13 cellular contexts compared by ENCODE assay signal in genomic region chr4:128861856-128862518, GRCh38.
DNase-seq lines count a peak whose midpoint lies in the region; ATAC-seq lines count a peak whose summit lies in the region.
"Had no signal": no experiment of that assay in that cellular context is flagged by ENCODE, and none has a peak within 500 bp of the region (broad histone marks: within the 10 kb centered on the region; RNA-seq: fewer than 3 reads in every experiment).

No MANE protein-coding gene starts in this region.

- no peaks in the 10 kb centered on the region for H3K27me3 ChIP-seq in adipocyte (replicated peaks; ENCODE audit: control insufficient read depth, insufficient read depth, low read length)
- H3K27me3 ChIP-seq: SJSA1, vagina had no signal

- H3K9ac ChIP-seq in adipocyte (ENCODE audit: low read length): peak overlapping the region; percentile 56

- no peaks in the 10 kb centered on the region for H3K9me3 ChIP-seq in adipocyte (ENCODE audit: control insufficient read depth, low read length)
- H3K9me3 ChIP-seq: SJSA1, vagina had no signal

- H3K36me3 ChIP-seq in adipocyte (ENCODE audit: control insufficient read depth, insufficient read depth, low read length, severe bottlenecking): peaks cover 81% of the 10 kb centered on the region

- H3K4me3 ChIP-seq in adipocyte (ENCODE audit: low read length): no peak overlapping the region
- H3K4me3 ChIP-seq: SJSA1, vagina had no signal

- DNase-seq in GF-D8 (lab: John Stamatoyannopoulos, UW) (peak; percentile 54), adipocyte (ENCODE audit: low read depth) (no peak), foreskin melanocyte (no peak), HuH-7.5 (ENCODE audit: low spot score) (no peak)
- DNase-seq in activated effector memory CD4-positive, alpha-beta T cell treated with Interleukin-2 at 50 U/mL for 16 hours: no peak
- DNase-seq: amniotic stem cell, Calu3, mesendoderm had no signal

- H3K4me1 ChIP-seq in adipocyte (ENCODE audit: control insufficient read depth, insufficient read depth, low read length): peaks cover 28% of the 10 kb centered on the region
- H3K4me1 ChIP-seq: SJSA1 had no signal

- ATAC-seq in GM19455 (IDR thresholded peaks at IDR 0.05; ENCODE audit: unreplicated experiment) (peak; percentile 3), HG03196 (IDR thresholded peaks at IDR 0.05; ENCODE audit: unreplicated experiment) (peak; percentile 17), GM18861 (IDR thresholded peaks at IDR 0.05; ENCODE audit: unreplicated experiment) (no peak)
